13 cellular contexts compared by ENCODE assay signal in genomic region chrX:71184803-71185495, GRCh38. TPM values are rescaled to one million over a fixed set of nuclear protein-coding genes. Genes with fewer than 3 reads are reported as not detected.
A peak's percentile ranks its signal among the peaks of the same experiment; 100 is the strongest.
DNase-seq lines count a peak whose midpoint lies in the region; ATAC-seq and TF ChIP-seq lines count a peak whose summit lies in the region.
"Had no signal": no experiment of that assay in that cellular context is flagged by ENCODE, and none has a peak within 500 bp of the region (broad histone marks: within the 10 kb centered on the region; RNA-seq: fewer than 3 reads in every experiment).

No MANE protein-coding gene starts in this region.

- H3K27me3 ChIP-seq in prostate gland (replicated peaks; ENCODE audit: insufficient read depth) = no peaks in the 10 kb centered on the region
- H3K27me3 ChIP-seq: gastrocnemius medialis had no signal

- no peak overlapping the region for H3K4me3 Mint-ChIP-seq in activated CD4-positive, alpha-beta T cell treated with anti-CD3 and anti-CD28 coated beads, Interleukin-2, amount 10 ng/mL, durations not matched to agents 7 days and 5 days
- no peak overlapping the region for H3K4me3 Mint-ChIP-seq in activated CD4-positive, alpha-beta T cell treated with anti-CD3 and anti-CD28 coated beads for 36 hours

- DNase-seq in activated CD4-positive, alpha-beta T cell treated with anti-CD3 and anti-CD28 coated beads, Interleukin-2, amount 10 ng/mL, durations not matched to agents 7 days and 5 days = no peak
- DNase-seq in activated CD4-positive, alpha-beta T cell treated with anti-CD3 and anti-CD28 coated beads for 36 hours = no peak
- DNase-seq in NCI-H2029 (lab: John Stamatoyannopoulos, UW) (peak; percentile 74), cerebellar cortex (ENCODE audit: low spot score) (peak; percentile 36), prostate gland (ENCODE audit: low spot score) (peak; percentile 13), GM19240 (ENCODE audit: insufficient read length, low spot score) (no peak), posterior cingulate gyrus (no peak), activated gamma-delta T cell (lab: John Stamatoyannopoulos, UW) (no peak)
- DNase-seq: gastrocnemius medialis; occipital lobe; stimulated activated naive CD8-positive, alpha-beta T cell treated with anti-CD3 and anti-CD28 coated beads, Interleukin-15, Interleukin-2, amounts not matched to agents 100 U/mL and 50 U/mL, for 24 hours had no signal

- TF ChIP-seq CTCF in prostate gland (IDR thresholded peaks at IDR 0.05) = peak in 1 of 4 experiments; percentile 18

- H3K4me3 ChIP-seq in prostate gland = no peak overlapping the region
- H3K4me3 ChIP-seq: gastrocnemius medialis had no signal

- peaks cover 24% of the 10 kb centered on the region for H3K4me1 Mint-ChIP-seq in activated CD4-positive, alpha-beta T cell treated with anti-CD3 and anti-CD28 coated beads, Interleukin-2, amount 10 ng/mL, durations not matched to agents 7 days and 5 days
- peaks cover 13% of the 10 kb centered on the region for H3K4me1 Mint-ChIP-seq in activated CD4-positive, alpha-beta T cell treated with anti-CD3 and anti-CD28 coated beads for 36 hours

- TF ChIP-seq POLR2A in prostate gland (IDR thresholded peaks at IDR 0.05) = no peak

- H3K36me3 Mint-ChIP-seq in activated CD4-positive, alpha-beta T cell treated with anti-CD3 and anti-CD28 coated beads, Interleukin-2, amount 10 ng/mL, durations not matched to agents 7 days and 5 days (ENCODE audit: low read depth) = peaks cover 8% of the 10 kb centered on the region
- H3K36me3 Mint-ChIP-seq in activated CD4-positive, alpha-beta T cell treated with anti-CD3 and anti-CD28 coated beads for 36 hours (ENCODE audit: low read depth) = peaks cover 2% of the 10 kb centered on the region

- H3K27me3 Mint-ChIP-seq in activated CD4-positive, alpha-beta T cell treated with anti-CD3 and anti-CD28 coated beads, Interleukin-2, amount 10 ng/mL, durations not matched to agents 7 days and 5 days = no peaks in the 10 kb centered on the region
- H3K27me3 Mint-ChIP-seq in activated CD4-positive, alpha-beta T cell treated with anti-CD3 and anti-CD28 coated beads for 36 hours = no peaks in the 10 kb centered on the region

- POLR2A ChIA-PET in activated CD4-positive, alpha-beta T cell treated with anti-CD3 and anti-CD28 coated beads, Interleukin-2, amount 10 ng/mL, durations not matched to agents 7 days and 5 days (lab: Charles Lee) = no interaction called here
- POLR2A ChIA-PET in activated CD4-positive, alpha-beta T cell treated with anti-CD3 and anti-CD28 coated beads for 36 hours (lab: Charles Lee) = no interaction called here

- no peaks in the 10 kb centered on the region for H3K4me1 ChIP-seq in prostate gland (replicated peaks)
- H3K4me1 ChIP-seq: gastrocnemius medialis had no signal

- intact Hi-C loops in activated CD4-positive, alpha-beta T cell treated with anti-CD3 and anti-CD28 coated beads for 36 hours (cut with DNase I, micrococcal nuclease) = loop anchor here (5.0 to 10.0 kb wide), 4 partner anchors 68 to 1053 kb away; partner anchors contain the start of genes IGBP1 (in 1 of the 2), MED12 (in 1 of the 2) and TAF1 (in 1 of the 2)
- intact Hi-C loops in prostate gland (cut with DNase I) = loop anchor here (5.0 to 10.0 kb wide), 2 partner anchors 60 to 88 kb away; partner anchors contain the start of gene FOXO4
- intact Hi-C loops in posterior cingulate gyrus (cut with DNase I) = no loop called here

- WGBS in prostate gland = 50% methylated on average over 4 of the region's 4 CpGs

- ATAC-seq in activated CD4-positive, alpha-beta T cell treated with anti-CD3 and anti-CD28 coated beads for 36 hours = no peak
- ATAC-seq: gastrocnemius medialis; stimulated activated naive CD8-positive, alpha-beta T cell treated with anti-CD3 and anti-CD28 coated beads, Interleukin-15, Interleukin-2, amounts not matched to agents 100 U/mL and 50 U/mL, for 24 hours had no signal

- peak overlapping the region; percentile 26 to 38 for H3K27ac ChIP-seq in prostate gland
- H3K27ac ChIP-seq: gastrocnemius medialis had no signal

- CTCF ChIA-PET in activated CD4-positive, alpha-beta T cell treated with anti-CD3 and anti-CD28 coated beads, Interleukin-2, amount 10 ng/mL, durations not matched to agents 7 days and 5 days (lab: Charles Lee) = interaction anchor here (0.6 to 1.4 kb wide), 3 partner anchors 13 to 144 kb away, joined by 3 to 4 read pairs (median 3); no protein-coding TSS in a partner anchor
- CTCF ChIA-PET in activated CD4-positive, alpha-beta T cell treated with anti-CD3 and anti-CD28 coated beads for 36 hours (lab: Charles Lee) = no interaction called here

- H3K36me3 ChIP-seq in prostate gland = no peaks in the 10 kb centered on the region
- H3K36me3 ChIP-seq: gastrocnemius medialis had no signal

- H3K27ac Mint-ChIP-seq in activated CD4-positive, alpha-beta T cell treated with anti-CD3 and anti-CD28 coated beads, Interleukin-2, amount 10 ng/mL, durations not matched to agents 7 days and 5 days = peak overlapping the region; percentile 57
- H3K27ac Mint-ChIP-seq in activated CD4-positive, alpha-beta T cell treated with anti-CD3 and anti-CD28 coated beads for 36 hours = no peak overlapping the region

- H3K9me3 Mint-ChIP-seq in activated CD4-positive, alpha-beta T cell treated with anti-CD3 and anti-CD28 coated beads, Interleukin-2, amount 10 ng/mL, durations not matched to agents 7 days and 5 days = no peaks in the 10 kb centered on the region
- H3K9me3 Mint-ChIP-seq in activated CD4-positive, alpha-beta T cell treated with anti-CD3 and anti-CD28 coated beads for 36 hours (ENCODE audit: low read depth) = no peaks in the 10 kb centered on the region

- H3K9me3 ChIP-seq in prostate gland = no peaks in the 10 kb centered on the region
- H3K9me3 ChIP-seq: gastrocnemius medialis had no signal

RNA-seq across cellular contexts. Expression of gene GJB1, which starts 38.1 kb away (rescaled TPM):
- not detected for total RNA-seq in activated CD4-positive, alpha-beta T cell treated with anti-CD3 and anti-CD28 coated beads, Interleukin-2, amount 10 ng/mL, durations not matched to agents 7 days and 5 days
- not detected for total RNA-seq in activated CD4-positive, alpha-beta T cell treated with anti-CD3 and anti-CD28 coated beads for 36 hours
- 10 to 100 TPM; 28.3 to 57.6 TPM for total RNA-seq in prostate gland
- total RNA-seq: chondrocyte, M059J, occipital lobe had no signal

RNA-seq across cellular contexts. Expression of gene NLGN3, which starts 40.3 kb away (rescaled TPM):
- total RNA-seq in activated CD4-positive, alpha-beta T cell treated with anti-CD3 and anti-CD28 coated beads, Interleukin-2, amount 10 ng/mL, durations not matched to agents 7 days and 5 days = 1 to 10 TPM in 1 of 2 experiments, under 1 TPM in 1; 0.98 to 1.6 TPM
- total RNA-seq in activated CD4-positive, alpha-beta T cell treated with anti-CD3 and anti-CD28 coated beads for 36 hours = under 1 TPM; 0.77 to 0.78 TPM
- 1 to 10 TPM; 1.4 to 9.4 TPM for total RNA-seq in prostate gland

Comparison
In these comparisons a context has a peak if more than half of its experiments do, and no peak if none do; other contexts are left out.
1. DNase-seq: peak in NCI-H2029 (single experiment), cerebellar cortex (single experiment) and prostate gland (single experiment); none in activated CD4-positive, alpha-beta T cell treated with anti-CD3 and anti-CD28 coated beads, Interleukin-2, amount 10 ng/mL, durations not matched to agents 7 days and 5 days (single experiment), activated CD4-positive, alpha-beta T cell treated with anti-CD3 and anti-CD28 coated beads for 36 hours (single experiment), GM19240 (single experiment), posterior cingulate gyrus (0 of 10) and activated gamma-delta T cell (single experiment).
2. RNA of gene GJB1, which starts 38.1 kb away (total RNA-seq): 28.3 to 57.6 TPM in prostate gland; not detected in activated CD4-positive, alpha-beta T cell treated with anti-CD3 and anti-CD28 coated beads, Interleukin-2, amount 10 ng/mL, durations not matched to agents 7 days and 5 days and not detected in activated CD4-positive, alpha-beta T cell treated with anti-CD3 and anti-CD28 coated beads for 36 hours; every median in the first group is over 10 times any median in the second.